27 cellular contexts compared by ENCODE assay signal in the genomic region with DNA sequence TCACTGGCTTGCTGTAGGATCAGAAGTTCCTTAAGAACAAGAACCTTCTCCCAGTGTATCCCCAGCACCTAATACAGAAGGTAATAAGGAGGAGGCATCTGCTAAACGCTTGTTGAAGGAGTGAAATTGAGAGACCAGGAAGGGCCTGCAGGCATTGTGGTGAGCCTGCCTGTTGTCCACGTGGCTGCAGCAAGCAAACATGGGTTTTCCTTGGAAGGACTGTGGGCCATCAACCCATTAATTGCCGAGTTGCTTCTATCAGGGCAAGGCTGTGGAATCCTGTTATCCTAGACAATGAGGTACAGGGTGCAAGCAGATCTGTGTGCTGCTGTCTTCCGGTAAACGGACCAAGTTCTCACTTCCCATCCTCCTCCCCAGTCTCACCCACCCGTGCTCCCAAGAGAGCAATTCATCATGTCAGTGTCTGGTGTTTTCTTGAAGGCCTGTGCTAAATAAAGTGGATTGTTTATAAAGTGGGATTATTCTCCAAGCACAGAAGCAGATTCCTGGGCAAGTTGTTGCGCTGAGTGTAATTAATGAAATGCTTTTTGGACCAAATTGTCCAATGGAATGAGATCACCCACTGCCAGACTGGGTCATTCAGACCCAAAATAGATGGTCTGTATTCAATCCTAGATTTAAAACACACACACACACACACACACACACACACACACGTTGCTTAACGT.
DNase-seq lines count a peak whose midpoint lies in the region; ATAC-seq, FAIRE-seq and TF ChIP-seq lines count a peak whose summit lies in the region.
"Had no signal": no experiment of that assay in that cellular context is flagged by ENCODE, and none has a peak within 500 bp of the region (broad histone marks: within the 10 kb centered on the region; RNA-seq: fewer than 3 reads in every experiment).

No MANE protein-coding gene starts in this region.

- RAD21 ChIA-PET in GM12878 (lab: Charles Lee; ENCODE audit: unreplicated experiment) = no interaction called here

- H3K9me3 ChIP-seq in GM12878 (replicated peaks; ENCODE audit: control insufficient read depth, insufficient read depth, low read length) (no peaks in the 10 kb centered on the region; the same call in 2 of the 3 replicates), HepG2 (ENCODE audit: low read length) (no peaks in the 10 kb centered on the region), stomach (no peaks in the 10 kb centered on the region)
- H3K9me3 ChIP-seq: prostate gland, SK-N-SH had no signal

- WGBS in GM12878 (ENCODE audit: insufficient coverage, insufficient replicate concordance, low lambda C conversion rate, missing lambda C conversion rate) = 30% methylated on average over 9 of the region's 9 CpGs
- WGBS in HepG2 (ENCODE audit: low lambda C conversion rate) = 6% methylated on average over 9 of the region's 9 CpGs
- WGBS in stomach, 5 donors = 44 to 54% (median 52%) methylated on average over 8 to 9 of the region's 9 CpGs

- intact Hi-C loops in GM12878 (cut with micrococcal nuclease; ENCODE audit: unreplicated experiment) (no loop called here), HepG2 (cut with micrococcal nuclease; ENCODE audit: unreplicated experiment) (no loop called here), stomach (cut with DNase I; ENCODE audit: low total_unique reads) (no loop called here)

- SMC1A ChIA-PET in GM12878 (lab: Charles Lee; ENCODE audit: uncharacterized antibody, unreplicated experiment) = no interaction called here

- peaks cover 55% of the 10 kb centered on the region for H3K4me1 Mint-ChIP-seq in HFFc6 (ENCODE audit: low read depth)

- TF ChIP-seq EP300 in GM12878 (IDR thresholded peaks at IDR 0.05; ENCODE audit: borderline replicate concordance in 1 of 2, control insufficient read depth in 1 of 2, low read depth in 2 of 2, low read length in 2 of 2) (no peak), HepG2 (IDR thresholded peaks at IDR 0.05; ENCODE audit: low read depth in 2 of 2, low read length in 2 of 2) (no peak), HepG2 (CRISPR knock-in tag; IDR thresholded peaks at IDR 0.05; ENCODE audit: borderline replicate concordance) (no peak), stomach (IDR thresholded peaks at IDR 0.05) (peak; percentile 48)

- CTCF ChIA-PET in GM12878 (lab: Yijun Ruan, JAX) (no interaction called here), HepG2 (lab: Yijun Ruan, JAX; ENCODE audit: low intra/inter-chr PET ratio, low total read pairs) (no interaction called here)

- H3K4me3 ChIP-seq in GM12878 (no peak overlapping the region), HepG2 (replicated peaks in 1 of 3; ENCODE audit: insufficient read depth in 1 of 3, low read depth in 2 of 3, low read length in 3 of 3) (no peak overlapping the region), stomach (no peak overlapping the region)
- H3K4me3 ChIP-seq: neural progenitor cell, prostate gland had no signal

- POLR2A ChIA-PET in GM12878 (lab: Charles Lee) = no interaction called here
- POLR2A ChIA-PET in HepG2 (lab: Yijun Ruan, JAX) = no interaction called here

- no peak overlapping the region for H3K27ac Mint-ChIP-seq in HFFc6
- H3K27ac Mint-ChIP-seq: activated CD4-positive, alpha-beta T cell treated with anti-CD3 and anti-CD28 coated beads, Interleukin-2, amount 10 ng/mL, durations not matched to agents 24 days and 14 days; activated CD8-positive, alpha-beta memory T cell treated with anti-CD3 and anti-CD28 coated beads, Interleukin-2, amount 10 ng/mL, durations not matched to agents 7 days and 5 days; activated T-helper 1 cell treated with anti-CD3 and anti-CD28 coated beads, Interleukin-12 subunit alpha, Interleukin-12 subunit beta, Interleukin-2, Interleukin-4 antibody, amounts not matched to agents 30 ng/mL and 10 ng/mL and 1 ng/mL, durations not matched to agents 14 hours and 24 hours and 36 hours; CD4-positive, alpha-beta T cell; type B pancreatic cell had no signal

- H3K9ac ChIP-seq in GM12878 (ENCODE audit: control insufficient read depth, insufficient read depth, low read length) = no peak overlapping the region
- no peak overlapping the region for H3K9ac ChIP-seq in HepG2 (ENCODE audit: insufficient read depth, low read depth, low read length)
- H3K9ac ChIP-seq: neural progenitor cell, SK-N-SH had no signal

- ATAC-seq in GM12878 (no peak), HepG2 (no peak), HG03097 (IDR thresholded peaks at IDR 0.05; ENCODE audit: low FRiP score, unreplicated experiment) (no peak)
- ATAC-seq: activated CD8-positive, alpha-beta memory T cell treated with anti-CD3 and anti-CD28 coated beads, Interleukin-2, amount 10 ng/mL, durations not matched to agents 7 days and 5 days; activated naive CD4-positive, alpha-beta T cell treated with anti-CD3 and anti-CD28 coated beads, Interleukin-2, amount 50 U/mL, for 72 hours; stimulated activated naive CD8-positive, alpha-beta T cell treated with anti-CD3 and anti-CD28 coated beads, Interleukin-15, Interleukin-2, amounts not matched to agents 100 U/mL and 50 U/mL, for 24 hours had no signal

- H3K36me3 ChIP-seq in GM12878 (ENCODE audit: control insufficient read depth in 2 of 2, insufficient read depth in 2 of 2, low read length in 1 of 2) = no peaks in the 10 kb centered on the region
- no peaks in the 10 kb centered on the region for H3K36me3 ChIP-seq in HepG2 (replicated peaks in 1 of 2; ENCODE audit: control insufficient read depth in 1 of 2, insufficient read depth in 2 of 2, low read length in 2 of 2)
- H3K36me3 ChIP-seq in stomach = no peaks in the 10 kb centered on the region
- H3K36me3 ChIP-seq: neural progenitor cell, prostate gland had no signal

- H4K20me1 ChIP-seq in GM12878 (ENCODE audit: control insufficient read depth, insufficient read depth) = no peaks in the 10 kb centered on the region
- no peaks in the 10 kb centered on the region for H4K20me1 ChIP-seq in HepG2 (ENCODE audit: insufficient read depth, low read length)

- TF ChIP-seq CTCF in GM12878 (IDR thresholded peaks at IDR 0.05 in 2 of 3, conservative IDR thresholded peaks at IDR 0.05 in 1 of 3; ENCODE audit: control insufficient read depth in 2 of 3, extremely low read depth in 1 of 3, insufficient read depth in 1 of 3, low read depth in 3 of 3, low read length in 3 of 3) (no peak), HepG2 (CRISPR knock-in tag; IDR thresholded peaks at IDR 0.05) (no peak), stomach (IDR thresholded peaks at IDR 0.05) (no peak), HFFc6 (IDR thresholded peaks at IDR 0.05) (no peak)

- TF ChIP-seq POLR2A in GM12878 (IDR thresholded peaks at IDR 0.05; ENCODE audit: low read depth, low read length) (no peak), HepG2 (IDR thresholded peaks at IDR 0.05; ENCODE audit: insufficient read depth in 1 of 2, low read depth in 2 of 2, low read length in 2 of 2) (no peak), stomach (IDR thresholded peaks at IDR 0.05) (no peak)

- H3K36me3 Mint-ChIP-seq in HFFc6 (ENCODE audit: low read depth) = peaks cover 5% of the 10 kb centered on the region
- H3K36me3 Mint-ChIP-seq: activated CD8-positive, alpha-beta memory T cell treated with anti-CD3 and anti-CD28 coated beads, Interleukin-2, amount 10 ng/mL, durations not matched to agents 7 days and 5 days; activated naive CD4-positive, alpha-beta T cell treated with anti-CD3 and anti-CD28 coated beads, Interleukin-2, amount 50 U/mL, for 72 hours; neural progenitor cell; type B pancreatic cell had no signal

- no peak for TF ChIP-seq RAD21 in GM12878 (IDR thresholded peaks at IDR 0.05; ENCODE audit: insufficient read depth, low read depth, low read length)
- TF ChIP-seq RAD21 in HepG2 (CRISPR knock-in tag; IDR thresholded peaks at IDR 0.05) = no peak

- FAIRE-seq in GM12878 (lab: Jason Lieb, UNC) (no peak), HepG2 (lab: Jason Lieb, UNC) (no peak)
- FAIRE-seq: G401.6, small intestine had no signal

- H3K27me3 Mint-ChIP-seq in HFFc6 (ENCODE audit: insufficient read depth) = peaks cover 2% of the 10 kb centered on the region
- H3K27me3 Mint-ChIP-seq: activated CD4-positive, alpha-beta T cell treated with anti-CD3 and anti-CD28 coated beads, Interleukin-2, amount 10 ng/mL, durations not matched to agents 24 days and 14 days had no signal

- BruUV-seq in GM12878 (replicated peaks; lab: Mats Ljungman, UMichigan) (no TSS peak), HepG2 (replicated peaks; lab: Mats Ljungman, UMichigan) (no TSS peak)

- H3K27me3 ChIP-seq in GM12878 (replicated peaks in 1 of 2; ENCODE audit: control insufficient read depth in 2 of 2, insufficient read depth in 2 of 2, low read length in 1 of 2) = no peaks in the 10 kb centered on the region; a peak in 1 of 4 replicates
- H3K27me3 ChIP-seq in HepG2 (ENCODE audit: control insufficient read depth in 1 of 2, insufficient read depth in 2 of 2, low read length in 2 of 2) = peaks cover 4 to 78% of the 10 kb centered on the region in 2 experiments; a peak in 3 of 5 replicates
- no peaks in the 10 kb centered on the region for H3K27me3 ChIP-seq in stomach
- H3K27me3 ChIP-seq: neural progenitor cell had no signal

- H3K9me3 Mint-ChIP-seq in HFFc6 = no peaks in the 10 kb centered on the region
- H3K9me3 Mint-ChIP-seq: activated CD4-positive, alpha-beta T cell treated with anti-CD3 and anti-CD28 coated beads, Interleukin-2, amount 10 ng/mL, durations not matched to agents 24 days and 14 days; activated T-helper 1 cell treated with anti-CD3 and anti-CD28 coated beads, Interleukin-12 subunit alpha, Interleukin-12 subunit beta, Interleukin-2, Interleukin-4 antibody, amounts not matched to agents 30 ng/mL and 10 ng/mL and 1 ng/mL, durations not matched to agents 14 hours and 24 hours and 36 hours; CD4-positive, alpha-beta T cell had no signal

- DNase-seq in ELF-1 (ENCODE audit: low read depth, low spot score) = peak; percentile 36
- no peak for DNase-seq in GM12878 (ENCODE audit: low read depth, low spot score)
- DNase-seq in HepG2 (ENCODE audit: low spot score) = no peak
- no peak for DNase-seq in stomach
- no peak for DNase-seq in AG20443 (ENCODE audit: low spot score)
- DNase-seq in HFFc6 = no peak
- DNase-seq in amygdala (lab: John Stamatoyannopoulos, UW) = no peak
- DNase-seq: activated CD4-positive, alpha-beta T cell treated with anti-CD3 and anti-CD28 coated beads, Interleukin-2, amount 10 ng/mL, durations not matched to agents 24 days and 14 days; activated CD8-positive, alpha-beta memory T cell treated with anti-CD3 and anti-CD28 coated beads, Interleukin-2, amount 10 ng/mL, durations not matched to agents 7 days and 5 days; CD4-positive, alpha-beta T cell; cerebellar nuclear complex; DMS153; effector CD4-positive, alpha-beta T cell; erythroblast; midbrain; SK-N-SH; small intestine; stimulated activated CD4-positive, alpha-beta T cell treated with anti-CD3 and anti-CD28 coated beads, Interleukin-4, amount 100 ng/mL, for 1 hour; stimulated activated naive CD8-positive, alpha-beta T cell treated with anti-CD3 and anti-CD28 coated beads, Interleukin-15, Interleukin-2, amounts not matched to agents 100 U/mL and 50 U/mL, for 24 hours had no signal

- no peak overlapping the region for H2AFZ ChIP-seq in GM12878 (ENCODE audit: control insufficient read depth, low read depth, low read length)
- no peak overlapping the region for H2AFZ ChIP-seq in HepG2 (ENCODE audit: low read length)
- H2AFZ ChIP-seq: neural progenitor cell had no signal

- in situ Hi-C loops in GM12878 (cut with MboI) (no loop called here), HepG2 (cut with HindIII; ENCODE audit: extremely low pct_ligation_motif_present, low pct_unique_long_range_greater_than_20kb) (no loop called here)

- H3K79me2 ChIP-seq in GM12878 (ENCODE audit: control insufficient read depth, insufficient read depth, low read length) (no peaks in the 10 kb centered on the region), HepG2 (ENCODE audit: insufficient read depth, low read length) (no peaks in the 10 kb centered on the region)

- no peaks in the 10 kb centered on the region; the same call in 1 of the 2 replicates for H3K4me1 ChIP-seq in GM12878 (ENCODE audit: control insufficient read depth, insufficient read depth, low read length)
- H3K4me1 ChIP-seq in HepG2 (ENCODE audit: insufficient read depth, low read length) = no peaks in the 10 kb centered on the region
- H3K4me1 ChIP-seq in stomach = peaks cover 0 to 56% (median 19%) of the 10 kb centered on the region in 4 donors
- H3K4me1 ChIP-seq: neural progenitor cell, prostate gland had no signal

- H3K4me2 ChIP-seq in GM12878 (ENCODE audit: control insufficient read depth, insufficient read depth) (no peak overlapping the region), HepG2 (ENCODE audit: low read depth, low read length) (no peak overlapping the region)
- H3K4me2 ChIP-seq: neural progenitor cell, SK-N-SH had no signal

- H3K27ac ChIP-seq in GM12878 (ENCODE audit: control insufficient read depth, insufficient read depth) = no peak overlapping the region
- no peak overlapping the region for H3K27ac ChIP-seq in HepG2 (ENCODE audit: extremely low read length, insufficient read depth, low read length)
- peak overlapping the region in 4 of 5 donors; percentile 43 to 74 (median 55) for H3K27ac ChIP-seq in stomach
- H3K27ac ChIP-seq: neural progenitor cell, prostate gland, VCaP had no signal

- no peak overlapping the region for H3K4me3 Mint-ChIP-seq in HFFc6
- H3K4me3 Mint-ChIP-seq: activated CD4-positive, alpha-beta T cell treated with anti-CD3 and anti-CD28 coated beads, Interleukin-2, amount 10 ng/mL, durations not matched to agents 24 days and 14 days; activated CD8-positive, alpha-beta memory T cell treated with anti-CD3 and anti-CD28 coated beads, Interleukin-2, amount 10 ng/mL, durations not matched to agents 7 days and 5 days; activated T-helper 1 cell treated with anti-CD3 and anti-CD28 coated beads, Interleukin-12 subunit alpha, Interleukin-12 subunit beta, Interleukin-2, Interleukin-4 antibody, amounts not matched to agents 30 ng/mL and 10 ng/mL and 1 ng/mL, durations not matched to agents 14 hours and 24 hours and 36 hours; CD4-positive, alpha-beta T cell; neural progenitor cell; type B pancreatic cell had no signal

Comparison
In these comparisons a context has a peak if more than half of its experiments do, and no peak if none do; other contexts are left out.
1. H3K27ac ChIP-seq: peak in stomach (4 of 5); none in GM12878 (single experiment) and HepG2 (single experiment).